8 cellular contexts compared by ENCODE assay signal in the genomic region with DNA sequence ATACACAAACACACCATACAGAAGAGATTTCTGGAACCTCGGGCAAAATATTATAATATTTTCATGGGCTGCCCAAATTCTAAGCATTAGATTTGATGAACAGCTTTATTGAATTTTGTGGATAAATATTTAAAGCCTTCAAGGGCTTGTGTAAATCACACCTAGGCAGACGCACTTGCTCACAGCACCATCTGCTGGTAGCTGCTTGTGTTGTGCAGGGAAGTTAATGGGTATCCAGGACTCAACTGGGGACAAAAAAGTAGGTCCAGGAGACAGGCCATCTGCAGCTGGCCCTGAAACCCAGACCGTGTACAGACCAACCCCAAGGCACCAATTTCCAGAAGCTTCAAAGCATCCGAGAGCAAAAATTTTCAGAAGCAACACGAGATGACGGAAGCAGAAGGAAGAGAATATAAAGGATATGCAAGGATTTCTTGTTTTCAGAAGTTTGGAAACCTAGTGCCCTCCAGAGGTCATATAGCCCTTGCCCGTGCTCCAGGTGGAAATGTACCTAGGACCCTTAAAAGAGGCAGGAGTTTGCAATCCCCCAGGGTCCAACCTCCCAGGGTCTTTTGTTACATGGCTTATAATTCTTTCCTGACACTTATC.
DNase-seq lines count a peak whose midpoint lies in the region; ATAC-seq and TF ChIP-seq lines count a peak whose summit lies in the region.

No MANE protein-coding gene starts in this region.

- in situ Hi-C loops in GM13976 (cut with MboI; ENCODE audit: low sequenced_read_pairs, unreplicated experiment) (loop anchor here (25.0 kb wide), 1 partner anchor 725 kb away; no protein-coding TSS in a partner anchor), astrocyte of the cerebellum (cut with HindIII; ENCODE audit: low sequenced_read_pairs) (no loop called here)

- peak; percentile 63 for TF ChIP-seq CTCF in AG09319 (IDR thresholded peaks at IDR 0.05; ENCODE audit: low read depth, low read length)
- TF ChIP-seq CTCF in GM13976 (IDR thresholded peaks at IDR 0.05; ENCODE audit: borderline replicate concordance, control extremely low read depth, extremely low read depth, insufficient read depth, missing control alignments), result peak; percentile 78
- TF ChIP-seq CTCF in astrocyte of the cerebellum (IDR thresholded peaks at IDR 0.05; ENCODE audit: low read depth, low read length, missing control alignments), result peak; percentile 85

- H3K4me3 ChIP-seq in astrocyte of the cerebellum (ENCODE audit: low read depth, low read length), result no peak overlapping the region

- no peak for DNase-seq in AG09319 (ENCODE audit: extremely low read depth, low read depth)
- peak; percentile 52 for DNase-seq in GM13976 (ENCODE audit: low spot score)
- peak; percentile 40 to 71 for DNase-seq in NCI-H526 (lab: John Stamatoyannopoulos, UW)
- DNase-seq in astrocyte of the cerebellum (ENCODE audit: low read depth), result peak; percentile 33
- peak; percentile 45 for DNase-seq in iPS DF 19.7 (ENCODE audit: low read depth, low spot score)
- peak; percentile 7 to 27 (median 9) for DNase-seq in stimulated activated CD4-positive, alpha-beta T cell treated with anti-CD3 and anti-CD28 coated beads, Interleukin-12 subunit alpha, Interleukin-12 subunit beta, amount 100 ng/mL, for 48 hours (ENCODE audit: low read depth in 2 of 3, low spot score in 1 of 3)
- DNase-seq in NCI-H1048 (lab: John Stamatoyannopoulos, UW), result no peak

- ATAC-seq in HG03432 (IDR thresholded peaks at IDR 0.05; ENCODE audit: unreplicated experiment), result peak; percentile 84

Comparison
In these comparisons a context has a peak if more than half of its experiments do, and no peak if none do; other contexts are left out.
1. DNase-seq: peak in GM13976 (single experiment), NCI-H526 (2 of 2), astrocyte of the cerebellum (single experiment), iPS DF 19.7 (single experiment) and stimulated activated CD4-positive, alpha-beta T cell treated with anti-CD3 and anti-CD28 coated beads, Interleukin-12 subunit alpha, Interleukin-12 subunit beta, amount 100 ng/mL, for 48 hours (3 of 3); none in AG09319 (single experiment) and NCI-H1048 (single experiment).
2. Peak in every context shown above with its lines, with median percentiles within 50 percentile points of each other: CTCF ChIP-seq.